Comparison of ENCODE assay signal across 1 cellular context in the genomic region with DNA sequence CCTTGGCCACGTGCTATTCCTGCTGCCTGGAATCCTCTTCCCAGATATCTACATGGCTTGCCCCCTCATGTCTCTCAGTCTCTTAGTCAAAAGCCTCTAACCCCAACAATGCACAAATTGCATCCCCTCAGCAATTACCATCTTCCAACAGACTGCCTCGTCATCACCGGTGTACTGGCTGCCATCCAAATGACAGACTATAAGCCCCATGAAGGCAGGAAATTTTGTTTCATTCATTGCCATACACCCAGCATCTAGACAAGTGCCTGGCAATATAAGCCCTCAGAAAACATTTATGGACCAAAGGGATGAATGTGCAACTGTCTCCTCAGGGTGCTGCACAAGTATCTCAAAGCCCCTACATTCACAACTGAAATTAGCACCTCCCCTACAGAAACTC.
TF ChIP-seq lines count a peak whose summit lies in the region.

No MANE protein-coding gene starts in this region.

TF ChIP-seq in K562, 482 proteins besides CTCF, POLR2A, EP300 and RAD21:
- TF ChIP-seq NFE2 (IDR thresholded peaks at IDR 0.05; ENCODE audit: low read depth) (peak; percentile 8; the same call in 1 of the 2 replicates), MAFG (tag; conservative IDR thresholded peaks at IDR 0.05) (peak; percentile 38; the same call in 1 of the 2 replicates), ZNF316 (IDR thresholded peaks at IDR 0.05) (peak; percentile 55), NFIC (IDR thresholded peaks at IDR 0.05) (peak; percentile 52)
- TF ChIP-seq, protein P1, sequence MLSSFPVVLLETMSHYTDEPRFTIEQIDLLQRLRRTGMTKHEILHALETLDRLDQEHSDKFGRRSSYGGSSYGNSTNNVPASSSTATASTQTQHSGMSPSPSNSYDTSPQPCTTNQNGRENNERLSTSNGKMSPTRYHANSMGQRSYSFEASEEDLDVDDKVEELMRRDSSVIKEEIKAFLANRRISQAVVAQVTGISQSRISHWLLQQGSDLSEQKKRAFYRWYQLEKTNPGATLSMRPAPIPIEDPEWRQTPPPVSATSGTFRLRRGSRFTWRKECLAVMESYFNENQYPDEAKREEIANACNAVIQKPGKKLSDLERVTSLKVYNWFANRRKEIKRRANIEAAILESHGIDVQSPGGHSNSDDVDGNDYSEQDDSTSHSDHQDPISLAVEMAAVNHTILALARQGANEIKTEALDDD (IDR thresholded peaks at IDR 0.05) = no peak
